Comparison of ENCODE assay signal across 9 cellular contexts in genomic region chr10:15858895-15859294, GRCh38. TPM values are rescaled to one million over a fixed set of nuclear protein-coding genes. Genes with fewer than 3 reads are reported as not detected.
DNase-seq lines count a peak whose midpoint lies in the region; ATAC-seq and TF ChIP-seq lines count a peak whose summit lies in the region.
"Had no signal": no experiment of that assay in that cellular context is flagged by ENCODE, and none has a peak within 500 bp of the region (broad histone marks: within the 10 kb centered on the region; RNA-seq: fewer than 3 reads in every experiment).

No MANE protein-coding gene starts in this region.

- H3K36me3 ChIP-seq in heart left ventricle (no peaks in the 10 kb centered on the region), right lobe of liver (no peaks in the 10 kb centered on the region), upper lobe of right lung (no peaks in the 10 kb centered on the region)

- no peaks in the 10 kb centered on the region for H3K27me3 Mint-ChIP-seq in activated naive CD8-positive, alpha-beta T cell treated with anti-CD3 and anti-CD28 coated beads for 36 hours

- H3K9me3 ChIP-seq in heart left ventricle (no peaks in the 10 kb centered on the region), right lobe of liver (no peaks in the 10 kb centered on the region), upper lobe of right lung (no peaks in the 10 kb centered on the region)

- 80 to 86% (median 82%) methylated on average over 8 of the region's 8 CpGs for WGBS in heart left ventricle, 4 donors
- WGBS in right lobe of liver (ENCODE audit: insufficient coverage, low coverage, low lambda C conversion rate, missing lambda C conversion rate): 35% methylated on average over 8 of the region's 8 CpGs

- ATAC-seq in heart left ventricle: no peak
- no peak for ATAC-seq in Right ventricle myocardium inferior
- ATAC-seq in right lobe of liver: peak in 1 of 4 donors; percentile 14
- ATAC-seq in upper lobe of right lung: no peak

- H3K4me3 Mint-ChIP-seq in activated naive CD8-positive, alpha-beta T cell treated with anti-CD3 and anti-CD28 coated beads for 36 hours: peak overlapping the region; percentile 81

- peaks cover 3% of the 10 kb centered on the region for H3K9me3 Mint-ChIP-seq in activated naive CD8-positive, alpha-beta T cell treated with anti-CD3 and anti-CD28 coated beads for 36 hours

- no peak for TF ChIP-seq CTCF in heart left ventricle (IDR thresholded peaks at IDR 0.05)
- no peak for TF ChIP-seq CTCF in right lobe of liver (IDR thresholded peaks at IDR 0.05)
- TF ChIP-seq CTCF in upper lobe of right lung (IDR thresholded peaks at IDR 0.05): no peak

- H3K4me1 ChIP-seq in heart left ventricle (peaks cover 0 to 43% (median 23%) of the 10 kb centered on the region in 12 donors), right lobe of liver (peaks cover 0 to 33% (median 4%) of the 10 kb centered on the region in 4 donors), upper lobe of right lung (peaks cover 26% of the 10 kb centered on the region)

- intact Hi-C loops in heart left ventricle (cut with DNase I): no loop called here
- intact Hi-C loops in Right ventricle myocardium inferior (cut with DNase I): no loop called here
- intact Hi-C loops in right lobe of liver (cut with DNase I): no loop called here
- intact Hi-C loops in upper lobe of right lung (cut with DNase I): no loop called here

- no peak for DNase-seq in heart left ventricle
- DNase-seq in Right ventricle myocardium inferior (ENCODE audit: missing footprints): no peak
- no peak for DNase-seq in activated naive CD8-positive, alpha-beta T cell treated with anti-CD3 and anti-CD28 coated beads for 36 hours
- DNase-seq in right lobe of liver: no peak
- no peak for DNase-seq in upper lobe of right lung
- DNase-seq in NCI-H2227 (lab: John Stamatoyannopoulos, UW; ENCODE audit: unreplicated experiment): no peak
- DNase-seq in kidney glomerular epithelial cell (lab: John Stamatoyannopoulos, UW): no peak
- no peak for DNase-seq in occipital lobe (lab: John Stamatoyannopoulos, UW)
- DNase-seq: NCI-H1417 had no signal

- H3K4me3 ChIP-seq in heart left ventricle (peak overlapping the region in 11 of 12 donors; percentile 66 to 92 (median 85)), right lobe of liver (peak overlapping the region in 2 of 3 donors; percentile 94 to 95), upper lobe of right lung (peak overlapping the region; percentile 95)

- no peak overlapping the region for H3K27ac ChIP-seq in heart left ventricle
- no peak overlapping the region for H3K27ac ChIP-seq in right lobe of liver
- H3K27ac ChIP-seq in upper lobe of right lung: no peak overlapping the region

- H3K36me3 Mint-ChIP-seq in activated naive CD8-positive, alpha-beta T cell treated with anti-CD3 and anti-CD28 coated beads for 36 hours: peaks cover 22% of the 10 kb centered on the region

- H3K27me3 ChIP-seq in heart left ventricle (peaks cover 0 to 3% (median 0%) of the 10 kb centered on the region in 9 donors), right lobe of liver (no peaks in the 10 kb centered on the region), upper lobe of right lung (peaks cover 7% of the 10 kb centered on the region)

- H3K27ac Mint-ChIP-seq in activated naive CD8-positive, alpha-beta T cell treated with anti-CD3 and anti-CD28 coated beads for 36 hours: no peak overlapping the region

- TF ChIP-seq POLR2A in heart left ventricle (IDR thresholded peaks at IDR 0.05): no peak
- TF ChIP-seq POLR2A in right lobe of liver (IDR thresholded peaks at IDR 0.05): no peak

- peaks cover 23% of the 10 kb centered on the region for H3K4me1 Mint-ChIP-seq in activated naive CD8-positive, alpha-beta T cell treated with anti-CD3 and anti-CD28 coated beads for 36 hours

RNA-seq across cellular contexts. Expression of gene MINDY3, which starts 1.4 kb away (rescaled TPM):
- total RNA-seq in heart left ventricle (10 to 100 TPM in 8 of 9 donors, 1 to 10 TPM in 1; 7.6 to 31.0 (median 21.1) TPM), Right ventricle myocardium inferior (16.7 TPM), right lobe of liver (10 to 100 TPM; 11.6 to 15.5 (median 12.4) TPM), upper lobe of right lung (39.2 TPM), occipital lobe (127 TPM)
- polyA plus RNA-seq in heart left ventricle: 10 to 100 TPM in 1 of 2 donors, 1 to 10 TPM in 1; 8.1 to 16.3 TPM
- total RNA-seq in activated naive CD8-positive, alpha-beta T cell treated with anti-CD3 and anti-CD28 coated beads for 36 hours: 10 to 100 TPM; 17.7 to 18.0 TPM
